Comparison of ENCODE assay signal across 19 cellular contexts in the genomic region with DNA sequence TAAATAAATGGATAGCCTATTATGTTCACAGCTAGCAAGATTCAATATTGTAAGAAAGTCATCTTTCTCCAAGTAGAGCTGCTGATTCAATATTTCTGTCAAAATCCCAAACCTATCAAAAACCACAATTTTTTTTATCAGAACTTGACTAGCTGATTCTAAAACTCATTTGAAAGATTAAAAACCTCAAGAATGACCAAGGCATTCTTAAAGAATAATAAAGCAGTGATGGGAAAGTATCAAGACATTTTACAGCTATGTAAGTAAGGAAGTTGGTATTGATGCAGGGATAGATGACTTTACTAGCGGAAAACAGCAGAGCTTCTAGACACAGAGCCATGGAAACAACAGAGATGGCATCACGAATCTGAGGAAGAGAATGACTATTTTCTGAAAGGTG.
DNase-seq lines count a peak whose midpoint lies in the region; ATAC-seq and TF ChIP-seq lines count a peak whose summit lies in the region.
"Had no signal": no experiment of that assay in that cellular context is flagged by ENCODE, and none has a peak within 500 bp of the region (broad histone marks: within the 10 kb centered on the region; RNA-seq: fewer than 3 reads in every experiment).

No MANE protein-coding gene starts in this region.

- peak overlapping the region; percentile 76 to 86 for H3K27ac Mint-ChIP-seq in natural killer cell
- H3K27ac Mint-ChIP-seq in natural killer cell treated with Interleukin-12 subunit alpha and Interleukin-12 subunit beta and Interleukin-15 and Interleukin-18, amount 100 ng/mL, for 72 hours = peak overlapping the region in 1 of 2 donors; percentile 65
- H3K27ac Mint-ChIP-seq: B cell; CD14-positive monocyte; CD4-positive, alpha-beta T cell; GM23338; H9 had no signal

- intact Hi-C loops in natural killer cell (cut with micrococcal nuclease) = no loop called here

- DNase-seq in natural killer cell = no peak
- no peak for DNase-seq in natural killer cell treated with Interleukin-12 subunit alpha and Interleukin-12 subunit beta and Interleukin-15 and Interleukin-18, amount 100 ng/mL, for 72 hours (ENCODE audit: low spot score)
- peak; percentile 65 for DNase-seq in amniotic epithelial cell (ENCODE audit: low read depth)
- DNase-seq in fibroblast of the aortic adventitia (ENCODE audit: low read depth) = peak; percentile 37
- DNase-seq in non-pigmented ciliary epithelial cell (ENCODE audit: low read depth) = peak; percentile 13
- no peak for DNase-seq in RKO (ENCODE audit: low spot score)
- no peak for DNase-seq in NCI-H2227 treated with DMSO at 0.1 percent for 48 hours (lab: John Stamatoyannopoulos, UW)
- DNase-seq in NCI-H446 treated with DMSO at 0.1 percent for 48 hours (lab: John Stamatoyannopoulos, UW) = no peak
- DNase-seq: Calu3; CD4-positive, alpha-beta T cell; COR-L47; DMS53; DMS79 treated with DMSO at 0.1 percent for 48 hours; H9 had no signal

- no peaks in the 10 kb centered on the region for H3K27me3 Mint-ChIP-seq in natural killer cell (ENCODE audit: low read depth in 2 of 2)
- H3K27me3 Mint-ChIP-seq in natural killer cell treated with Interleukin-12 subunit alpha and Interleukin-12 subunit beta and Interleukin-15 and Interleukin-18, amount 100 ng/mL, for 72 hours = no peaks in the 10 kb centered on the region
- H3K27me3 Mint-ChIP-seq: B cell; CD4-positive, alpha-beta T cell had no signal

- no peak for ATAC-seq in natural killer cell
- no peak for ATAC-seq in natural killer cell treated with Interleukin-12 subunit alpha and Interleukin-12 subunit beta and Interleukin-15 and Interleukin-18, amount 100 ng/mL, for 72 hours
- ATAC-seq: GM23338, HCT116 had no signal

- peaks cover 35 to 37% of the 10 kb centered on the region in 2 donors for H3K4me1 Mint-ChIP-seq in natural killer cell
- H3K4me1 Mint-ChIP-seq in natural killer cell treated with Interleukin-12 subunit alpha and Interleukin-12 subunit beta and Interleukin-15 and Interleukin-18, amount 100 ng/mL, for 72 hours (ENCODE audit: low read depth in 2 of 2) = peaks cover 12 to 24% of the 10 kb centered on the region in 2 donors
- H3K4me1 Mint-ChIP-seq: CD14-positive monocyte, GM23338 had no signal

- no peaks in the 10 kb centered on the region for H3K9me3 Mint-ChIP-seq in natural killer cell
- H3K9me3 Mint-ChIP-seq in natural killer cell treated with Interleukin-12 subunit alpha and Interleukin-12 subunit beta and Interleukin-15 and Interleukin-18, amount 100 ng/mL, for 72 hours = no peaks in the 10 kb centered on the region
- H3K9me3 Mint-ChIP-seq: CD4-positive, alpha-beta T cell had no signal

- no peak overlapping the region for H3K4me3 ChIP-seq in fibroblast of the aortic adventitia (ENCODE audit: low read depth, low read length)
- H3K4me3 ChIP-seq: BLaER1, GM23338 had no signal

- TF ChIP-seq CTCF in natural killer cell (IDR thresholded peaks at IDR 0.05) (no peak), fibroblast of the aortic adventitia (IDR thresholded peaks at IDR 0.05; ENCODE audit: insufficient read depth, low read length) (no peak)

- peaks cover 19% of the 10 kb centered on the region for H3K36me3 Mint-ChIP-seq in natural killer cell
- H3K36me3 Mint-ChIP-seq in natural killer cell treated with Interleukin-12 subunit alpha and Interleukin-12 subunit beta and Interleukin-15 and Interleukin-18, amount 100 ng/mL, for 72 hours = peaks cover 5% of the 10 kb centered on the region

- H3K4me3 Mint-ChIP-seq in natural killer cell = no peak overlapping the region
- H3K4me3 Mint-ChIP-seq in natural killer cell treated with Interleukin-12 subunit alpha and Interleukin-12 subunit beta and Interleukin-15 and Interleukin-18, amount 100 ng/mL, for 72 hours = no peak overlapping the region
- H3K4me3 Mint-ChIP-seq: B cell; CD14-positive monocyte; CD4-positive, alpha-beta T cell; GM23338; H9 had no signal

Comparison
In these comparisons a context has a peak if more than half of its experiments do, and no peak if none do; other contexts are left out.
1. DNase-seq: peak in amniotic epithelial cell (single experiment), fibroblast of the aortic adventitia (single experiment) and non-pigmented ciliary epithelial cell (single experiment); none in natural killer cell (single experiment), natural killer cell treated with Interleukin-12 subunit alpha and Interleukin-12 subunit beta and Interleukin-15 and Interleukin-18, amount 100 ng/mL, for 72 hours (single experiment), RKO (single experiment), NCI-H2227 treated with DMSO at 0.1 percent for 48 hours (single experiment) and NCI-H446 treated with DMSO at 0.1 percent for 48 hours (single experiment).